In the genomic region with DNA sequence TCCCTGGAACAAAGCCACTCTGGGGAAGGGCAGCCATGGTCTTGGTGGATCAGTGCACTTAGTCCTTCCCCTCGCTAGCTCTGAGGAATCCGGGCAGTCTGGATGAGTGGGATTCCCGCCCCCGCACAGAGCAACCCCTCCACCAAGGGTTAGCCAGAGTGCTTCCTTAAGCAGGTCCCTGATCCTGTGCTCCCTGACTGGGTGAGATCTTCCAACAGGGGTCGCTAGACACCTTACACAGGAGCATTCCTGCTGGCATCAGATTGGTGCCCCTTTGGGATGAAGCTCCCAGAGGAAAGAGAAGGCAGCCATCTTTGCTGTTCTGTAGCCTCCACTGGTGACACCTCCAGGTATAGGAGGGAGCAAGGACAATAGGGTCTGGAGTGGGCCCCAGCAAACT, we compare ENCODE assay signal across 1 cellular context.
TF ChIP-seq lines count a peak whose summit lies in the region.

No MANE protein-coding gene starts in this region.

TF ChIP-seq in WTC11, 78 proteins besides CTCF, POLR2A, EP300 and RAD21 (continued from another document):
- TF ChIP-seq STAT6 (CRISPR knock-in tag; conservative IDR thresholded peaks at IDR 0.05; ENCODE audit: low read depth): no peak
- no peak for TF ChIP-seq ZNF423 (CRISPR knock-in tag; IDR thresholded peaks at IDR 0.05)
- no peak for TF ChIP-seq NR2C2 (CRISPR knock-in tag; IDR thresholded peaks at IDR 0.05)
- no peak for TF ChIP-seq GTF2I (CRISPR knock-in tag; conservative IDR thresholded peaks at IDR 0.05)
- no peak for TF ChIP-seq ESRRA (CRISPR knock-in tag; IDR thresholded peaks at IDR 0.05; ENCODE audit: borderline replicate concordance)
- no peak for TF ChIP-seq ZNF671 (CRISPR knock-in tag; IDR thresholded peaks at IDR 0.05)
- TF ChIP-seq ZNF396 (CRISPR knock-in tag; IDR thresholded peaks at IDR 0.05; ENCODE audit: borderline replicate concordance): no peak
- no peak for TF ChIP-seq ATF3 (CRISPR knock-in tag; conservative IDR thresholded peaks at IDR 0.05)
- TF ChIP-seq ZNF512 (CRISPR knock-in tag; IDR thresholded peaks at IDR 0.05; ENCODE audit: borderline replicate concordance): no peak
- no peak for TF ChIP-seq ATF2 (CRISPR knock-in tag; IDR thresholded peaks at IDR 0.05; ENCODE audit: borderline replicate concordance, low read depth)
- no peak for TF ChIP-seq ZNF232 (CRISPR knock-in tag; IDR thresholded peaks at IDR 0.05)
- TF ChIP-seq USF1 (CRISPR knock-in tag; IDR thresholded peaks at IDR 0.05): no peak
- no peak for TF ChIP-seq JUN (CRISPR knock-in tag; IDR thresholded peaks at IDR 0.05)
- no peak for TF ChIP-seq ZNF121 (CRISPR knock-in tag; IDR thresholded peaks at IDR 0.05)
